Comparison of ENCODE assay signal across 8 cellular contexts in the genomic region with DNA sequence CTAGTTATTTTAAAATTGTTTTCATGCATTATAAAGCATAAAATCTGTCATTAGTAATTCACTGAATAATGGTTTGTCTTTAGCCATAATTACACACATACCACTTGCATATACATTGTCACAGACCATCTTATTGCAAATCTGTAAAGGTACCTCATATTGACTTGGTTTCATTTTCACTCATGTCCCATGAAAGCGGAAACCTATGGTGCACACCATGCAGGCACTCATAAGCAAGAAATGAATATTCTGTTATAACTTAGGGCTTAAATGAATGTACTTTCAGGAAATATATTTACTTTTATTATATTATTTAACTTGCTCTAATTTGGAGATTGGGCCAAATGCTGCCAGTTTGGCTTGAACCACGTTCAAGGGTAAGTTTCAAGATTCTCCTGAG. TPM values are rescaled to one million over a fixed set of nuclear protein-coding genes. Genes with fewer than 3 reads are reported as not detected.
DNase-seq lines count a peak whose midpoint lies in the region; ATAC-seq and TF ChIP-seq lines count a peak whose summit lies in the region.

No MANE protein-coding gene starts in this region.

- no peak overlapping the region for H3K14ac ChIP-seq in mesenchymal stem cell (ENCODE audit: low read length in 2 of 2)

- BruUV-seq in Caco-2 (replicated peaks; lab: Mats Ljungman, UMichigan): no TSS peak

- H3K4me3 Mint-ChIP-seq in memory B cell: peak overlapping the region; percentile 75
- H3K4me3 Mint-ChIP-seq in Caco-2 (ENCODE audit: unreplicated experiment): no peak overlapping the region

- H3K4ac ChIP-seq in mesenchymal stem cell (ENCODE audit: low read depth in 1 of 2, low read length in 2 of 2): no peak overlapping the region

- no peak overlapping the region for H2AK5ac ChIP-seq in mesenchymal stem cell (ENCODE audit: low read length, severe bottlenecking)

- H3K18ac ChIP-seq in mesenchymal stem cell (ENCODE audit: low read depth in 1 of 2, low read length in 2 of 2): no peak overlapping the region

- no peak overlapping the region for H2BK15ac ChIP-seq in mesenchymal stem cell (ENCODE audit: low read depth, poor library complexity, severe bottlenecking)

- no peak overlapping the region for H4K91ac ChIP-seq in mesenchymal stem cell (ENCODE audit: low read length)

- no peak overlapping the region for H3K27ac ChIP-seq in mesenchymal stem cell (ENCODE audit: low read length, poor library complexity, severe bottlenecking)

- no peaks in the 10 kb centered on the region for H3K27me3 Mint-ChIP-seq in memory B cell
- no peaks in the 10 kb centered on the region for H3K27me3 Mint-ChIP-seq in Caco-2 (ENCODE audit: insufficient read depth, unreplicated experiment)

- no peak overlapping the region for H2BK120ac ChIP-seq in mesenchymal stem cell (ENCODE audit: low read depth, low read length)

- H3K36me3 Mint-ChIP-seq in memory B cell: no peaks in the 10 kb centered on the region
- no peaks in the 10 kb centered on the region for H3K36me3 Mint-ChIP-seq in Caco-2 (ENCODE audit: insufficient read depth, unreplicated experiment)

- no peak overlapping the region for H3K23ac ChIP-seq in mesenchymal stem cell (ENCODE audit: low read length in 2 of 2)

- DNase-seq in memory B cell (ENCODE audit: low spot score in 2 of 2) (no peak), DMS114 treated with DMSO at 0.1 percent for 48 hours (lab: John Stamatoyannopoulos, UW; ENCODE audit: unreplicated experiment) (no peak), mesenchymal stem cell (no peak), DMS79 (lab: John Stamatoyannopoulos, UW) (no peak), Caco-2 (no peak)

- H3K79me1 ChIP-seq in mesenchymal stem cell (replicated peaks; ENCODE audit: low read length, poor library complexity, severe bottlenecking): no peaks in the 10 kb centered on the region

- intact Hi-C loops in Caco-2 (cut with micrococcal nuclease; ENCODE audit: unreplicated experiment): no loop called here

- CTCF ChIA-PET in Caco-2 (lab: Charles Lee): no interaction called here

- POLR2A ChIA-PET in Caco-2 (lab: Charles Lee): no interaction called here

- TF ChIP-seq CTCF in Caco-2 (IDR thresholded peaks at IDR 0.05; ENCODE audit: insufficient read depth in 1 of 2, low read depth in 1 of 2, low read length in 1 of 2, severe bottlenecking in 1 of 2, unreplicated experiment in 1 of 2): no peak

- H3K27ac Mint-ChIP-seq in memory B cell (peak overlapping the region; percentile 87), Caco-2 (ENCODE audit: unreplicated experiment) (no peak overlapping the region)

- no peak overlapping the region for H4K8ac ChIP-seq in mesenchymal stem cell (ENCODE audit: low read length)

- H2AFZ ChIP-seq in mesenchymal stem cell (ENCODE audit: low read depth, low read length): no peak overlapping the region

- H3K9ac ChIP-seq in mesenchymal stem cell (ENCODE audit: low read length): no peak overlapping the region

- H2BK5ac ChIP-seq in mesenchymal stem cell (ENCODE audit: low read depth, low read length, poor library complexity, severe bottlenecking): no peak overlapping the region

- H3K4me3 ChIP-seq in mesenchymal stem cell (ENCODE audit: insufficient read depth in 1 of 2, low read depth in 1 of 2, low read length in 2 of 2) (no peak overlapping the region), Caco-2 (ENCODE audit: low read depth, low read length) (no peak overlapping the region)

- no peaks in the 10 kb centered on the region for H3K9me3 ChIP-seq in mesenchymal stem cell (ENCODE audit: control insufficient read depth, low read length)
- no peaks in the 10 kb centered on the region for H3K9me3 ChIP-seq in Caco-2

- H3K4me1 ChIP-seq in mesenchymal stem cell (ENCODE audit: control insufficient read depth, insufficient read depth, low read depth, low read length) (no peaks in the 10 kb centered on the region), Caco-2 (no peaks in the 10 kb centered on the region)

- H3K4me1 Mint-ChIP-seq in memory B cell (peaks cover 21% of the 10 kb centered on the region), Caco-2 (ENCODE audit: low read depth, unreplicated experiment) (no peaks in the 10 kb centered on the region)

- H2BK12ac ChIP-seq in mesenchymal stem cell (ENCODE audit: low read length in 2 of 2): no peak overlapping the region

- H3K4me2 ChIP-seq in mesenchymal stem cell (ENCODE audit: low read length, poor library complexity, severe bottlenecking): no peak overlapping the region

- peak; percentile 100 for ATAC-seq in GM18870 (IDR thresholded peaks at IDR 0.05; ENCODE audit: unreplicated experiment)
- peak; percentile 99 for ATAC-seq in GM21576 (IDR thresholded peaks at IDR 0.05; ENCODE audit: unreplicated experiment)
- ATAC-seq in HG03460 (IDR thresholded peaks at IDR 0.05; ENCODE audit: unreplicated experiment): peak; percentile 99
- peak; percentile 94 for ATAC-seq in memory B cell (ENCODE audit: low read depth)

- H3K27me3 ChIP-seq in mesenchymal stem cell (ENCODE audit: control insufficient read depth in 1 of 2, insufficient read depth in 1 of 2, low read length in 2 of 2): no peaks in the 10 kb centered on the region
- no peaks in the 10 kb centered on the region for H3K27me3 ChIP-seq in Caco-2 (replicated peaks; ENCODE audit: control insufficient read depth, insufficient read depth, low read length)

- WGBS in mesenchymal stem cell: 87% methylated on average over 1 of the region's 2 CpGs

- no peaks in the 10 kb centered on the region for H3K36me3 ChIP-seq in mesenchymal stem cell (ENCODE audit: control insufficient read depth in 1 of 2, insufficient read depth in 2 of 2, low read depth in 1 of 2, low read length in 2 of 2)
- no peaks in the 10 kb centered on the region for H3K36me3 ChIP-seq in Caco-2 (ENCODE audit: control insufficient read depth, insufficient read depth, low read length)

- H3K9me3 Mint-ChIP-seq in memory B cell (no peaks in the 10 kb centered on the region), Caco-2 (ENCODE audit: unreplicated experiment) (no peaks in the 10 kb centered on the region)

RNA-seq across cellular contexts. Expression of a gene that starts 29.2 kb away (rescaled TPM):
- polyA plus RNA-seq in mesenchymal stem cell (2013, experiment 1 of 2): 31.0 TPM
- 33.9 TPM for polyA plus RNA-seq in mesenchymal stem cell (2013, experiment 2 of 2)
- 54.7 and 58.0 TPM in 2 replicates for total RNA-seq in Caco-2 (2022)
